ENCODE assay signal across 8 cellular contexts in genomic region chr2:216696751-216697560, GRCh38. TPM values are rescaled to one million over a fixed set of nuclear protein-coding genes. Genes with fewer than 3 reads are reported as not detected.
DNase-seq lines count a peak whose midpoint lies in the region; ATAC-seq and TF ChIP-seq lines count a peak whose summit lies in the region.

No MANE protein-coding gene starts in this region.

- no peak for ATAC-seq in GM19023 (IDR thresholded peaks at IDR 0.05; ENCODE audit: unreplicated experiment)

- peak overlapping the region; percentile 65 for H2AFZ ChIP-seq in GM23248

- intact Hi-C loops in spleen (cut with DNase I; ENCODE audit: low total_unique reads), result loop anchor here (5.0 to 10.0 kb wide), 2 partner anchors 468 to 815 kb away; no protein-coding TSS in a partner anchor

- H3K9me3 ChIP-seq in GM23248 (ENCODE audit: low read depth) (no peaks in the 10 kb centered on the region), spleen (no peaks in the 10 kb centered on the region)

- H3K9ac ChIP-seq in GM23248, result no peak overlapping the region

- H3K9me2 ChIP-seq in GM23248 (ENCODE audit: insufficient read depth), result no peaks in the 10 kb centered on the region

- no peak for TF ChIP-seq POLR2A in spleen (IDR thresholded peaks at IDR 0.05)

- TF ChIP-seq CTCF in 22Rv1 (IDR thresholded peaks at IDR 0.05) (peak; percentile 51), fibroblast of mammary gland (conservative IDR thresholded peaks at IDR 0.05; ENCODE audit: control insufficient read depth, insufficient read depth, low read depth, low read length) (peak; percentile 77), spleen (IDR thresholded peaks at IDR 0.05 in 8 of 11, conservative IDR thresholded peaks at IDR 0.05 in 3 of 11) (peak in 7 of 11 experiments; percentile 8 to 50 (median 43)), GM13976 (IDR thresholded peaks at IDR 0.05; ENCODE audit: borderline replicate concordance, control extremely low read depth, extremely low read depth, insufficient read depth, missing control alignments) (no peak)

- no peaks in the 10 kb centered on the region for H3K79me2 ChIP-seq in GM23248 (ENCODE audit: insufficient read depth)

- no peaks in the 10 kb centered on the region for H4K20me1 ChIP-seq in GM23248 (ENCODE audit: insufficient read depth)

- H3K27ac ChIP-seq in 22Rv1 (no peak overlapping the region), GM23248 (no peak overlapping the region), spleen (peak overlapping the region in 5 of 8 donors; percentile 20 to 68 (median 33))

- no peaks in the 10 kb centered on the region for H3K27me3 ChIP-seq in GM23248 (replicated peaks; ENCODE audit: insufficient read depth)
- peaks cover 0 to 95% (median 35%) of the 10 kb centered on the region in 7 donors for H3K27me3 ChIP-seq in spleen (replicated peaks in 1 of 7)

- peak; percentile 73 for DNase-seq in GM23248
- DNase-seq in RKO (ENCODE audit: low spot score), result peak; percentile 55
- peak; percentile 49 for DNase-seq in fibroblast of mammary gland (ENCODE audit: low read depth)
- no peak for DNase-seq in spleen
- DNase-seq in GM13976 (ENCODE audit: low spot score), result no peak
- DNase-seq in activated CD4-positive, alpha-beta T cell treated with anti-CD3 and anti-CD28 coated beads for 1 hour, result no peak

- H3F3A ChIP-seq in GM23248 (ENCODE audit: insufficient read depth), result peaks cover 9% of the 10 kb centered on the region

- H3K4me3 ChIP-seq in GM23248 (peak overlapping the region; percentile 24; the same call in 1 of the 2 replicates), fibroblast of mammary gland (ENCODE audit: control insufficient read depth, low read depth, low read length) (no peak overlapping the region), spleen (no peak overlapping the region)

- 23 to 26% methylated on average over 7 of the region's 7 CpGs for WGBS in GM23248 (ENCODE audit: low coverage in 1 of 2, low lambda C conversion rate in 2 of 2, missing lambda C conversion rate in 2 of 2), 2 experiments
- WGBS in spleen, 5 donors, result 32 to 40% (median 38%) methylated on average over 7 of the region's 7 CpGs

- in situ Hi-C loops in GM23248 (cut with MboI) (loop anchor here (5.0 to 10.0 kb wide), 2 partner anchors 818 to 1015 kb away; no protein-coding TSS in a partner anchor), GM13976 (cut with MboI; ENCODE audit: low sequenced_read_pairs, unreplicated experiment) (loop anchor here (10.0 kb wide), 2 partner anchors 818 to 1018 kb away; no protein-coding TSS in a partner anchor)

- H3K36me3 ChIP-seq in GM23248 (ENCODE audit: low read depth), result no peaks in the 10 kb centered on the region
- H3K36me3 ChIP-seq in spleen, result no peaks in the 10 kb centered on the region

- H3K4me2 ChIP-seq in GM23248 (ENCODE audit: unreplicated experiment), result peak overlapping the region; percentile 29

- H3K4me1 ChIP-seq in GM23248 (ENCODE audit: insufficient read depth) (peaks cover 19% of the 10 kb centered on the region), spleen (peaks cover 23 to 77% (median 40%) of the 10 kb centered on the region in 6 donors)

RNA-seq across cellular contexts. Expression of gene IGFBP5, which starts 1.6 kb away (rescaled TPM):
- 117 TPM in 2 replicates for total RNA-seq in GM23248 (2014; rRNA removed; shearing (Covaris generic))
- polyA plus RNA-seq in GM23248 (2016; fragmentation: Nextera tagmentation; extraction: Ambion mirVana) (37.9 and 39.8 TPM in 2 replicates), spleen (10 to 100 TPM in 2 of 3 donors, 1 to 10 TPM in 1; 5.0 to 18.1 (median 15.6) TPM)
- total RNA-seq in spleen, result 100 to 1,000 TPM in 1 of 7 donors, 10 to 100 TPM in 6; 23.4 to 114 (median 34.5) TPM

Comparison
In these comparisons a context has a peak if more than half of its experiments do, and no peak if none do; other contexts are left out.
1. H3K27ac ChIP-seq: peak in spleen (5 of 8); none in 22Rv1 (single experiment) and GM23248 (single experiment).
2. DNase-seq: peak in GM23248 (single experiment), RKO (single experiment) and fibroblast of mammary gland (single experiment); none in spleen (single experiment), GM13976 (single experiment) and activated CD4-positive, alpha-beta T cell treated with anti-CD3 and anti-CD28 coated beads for 1 hour (single experiment).